ENCODE assay signal across 13 cellular contexts in genomic region chr13:47826481-47826880, GRCh38.
"Had no signal": no experiment of that assay in that cellular context is flagged by ENCODE, and none has a peak within 500 bp of the region (broad histone marks: within the 10 kb centered on the region; RNA-seq: fewer than 3 reads in every experiment).

No MANE protein-coding gene starts in this region.

- H3K36me3 ChIP-seq: adrenal gland, left ventricle myocardium inferior, ovary, thoracic aorta, WERI-Rb-1 had no signal

- H3K9me3 ChIP-seq: adrenal gland, ovary, thoracic aorta had no signal

- H3K4me3 ChIP-seq: adrenal gland, left ventricle myocardium inferior, ovary, thoracic aorta had no signal

- H3K27me3 ChIP-seq: adrenal gland, ovary had no signal

- H3K4me3 Mint-ChIP-seq: activated naive CD4-positive, alpha-beta T cell treated with anti-CD3 and anti-CD28 coated beads, Interleukin-2, amount 10 ng/mL, durations not matched to agents 7 days and 5 days; memory B cell; neural crest cell; stimulated activated naive CD8-positive, alpha-beta T cell treated with anti-CD3 and anti-CD28 coated beads, Interleukin-15, amount 100 ng/mL, for 72 hours had no signal

- H3K4me1 ChIP-seq: adrenal gland, left ventricle myocardium inferior had no signal

- H3K27ac ChIP-seq: adrenal gland, left ventricle myocardium inferior, ovary, thoracic aorta, WERI-Rb-1 had no signal

- H3K27me3 Mint-ChIP-seq: activated naive CD4-positive, alpha-beta T cell treated with anti-CD3 and anti-CD28 coated beads, Interleukin-2, amount 10 ng/mL, durations not matched to agents 7 days and 5 days; stimulated activated naive CD8-positive, alpha-beta T cell treated with anti-CD3 and anti-CD28 coated beads, Interleukin-15, amount 100 ng/mL, for 72 hours had no signal

- H3K36me3 Mint-ChIP-seq: activated naive CD4-positive, alpha-beta T cell treated with anti-CD3 and anti-CD28 coated beads, Interleukin-2, amount 10 ng/mL, durations not matched to agents 7 days and 5 days had no signal

- H3K4me1 Mint-ChIP-seq: activated naive CD4-positive, alpha-beta T cell treated with anti-CD3 and anti-CD28 coated beads, Interleukin-2, amount 10 ng/mL, durations not matched to agents 7 days and 5 days; memory B cell; neural crest cell; stimulated activated naive CD8-positive, alpha-beta T cell treated with anti-CD3 and anti-CD28 coated beads, Interleukin-15, amount 100 ng/mL, for 72 hours had no signal

- H3K27ac Mint-ChIP-seq: activated naive CD4-positive, alpha-beta T cell treated with anti-CD3 and anti-CD28 coated beads, Interleukin-2, amount 10 ng/mL, durations not matched to agents 7 days and 5 days; memory B cell; stimulated activated naive CD8-positive, alpha-beta T cell treated with anti-CD3 and anti-CD28 coated beads, Interleukin-15, amount 100 ng/mL, for 72 hours had no signal

- DNase-seq: activated CD4-positive, alpha-beta T cell treated with anti-CD3 and anti-CD28 coated beads for 48 hours; activated naive CD4-positive, alpha-beta T cell treated with anti-CD3 and anti-CD28 coated beads, Interleukin-2, amount 10 ng/mL, durations not matched to agents 7 days and 5 days; islet precursor cell; left ventricle myocardium inferior; ovary; stimulated activated CD4-positive, alpha-beta T cell treated with anti-CD3 and anti-CD28 coated beads, Interleukin-4, amount 100 ng/mL, for 24 hours; stimulated activated naive CD8-positive, alpha-beta T cell treated with anti-CD3 and anti-CD28 coated beads, Interleukin-15, amount 100 ng/mL, for 72 hours; T-helper 1 cell; WERI-Rb-1 had no signal

- ATAC-seq: stimulated activated naive CD8-positive, alpha-beta T cell treated with anti-CD3 and anti-CD28 coated beads, Interleukin-15, amount 100 ng/mL, for 72 hours had no signal
